In the genomic region with DNA sequence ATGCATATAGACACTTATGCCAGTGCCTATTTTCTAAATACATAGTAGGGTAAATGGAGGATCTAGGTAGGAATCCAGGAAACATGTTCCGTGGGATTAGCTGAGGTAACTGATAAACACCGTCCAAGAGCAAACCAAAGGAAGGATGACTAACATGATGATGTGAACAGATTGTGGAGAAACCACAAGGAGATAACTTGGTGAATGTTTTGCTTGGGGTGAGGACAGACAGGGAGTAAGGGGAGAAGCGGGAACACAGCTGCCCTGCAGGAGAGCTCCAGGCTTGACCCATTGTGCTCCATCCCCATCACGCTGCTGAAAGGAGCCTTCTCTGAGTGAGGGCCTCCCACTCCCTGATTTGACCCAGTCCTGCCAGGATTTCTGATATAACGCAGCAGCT, we compare ENCODE assay signal across 17 cellular contexts.
A peak's percentile ranks its signal among the peaks of the same experiment; 100 is the strongest.
DNase-seq lines count a peak whose midpoint lies in the region; ATAC-seq and TF ChIP-seq lines count a peak whose summit lies in the region.
"Had no signal": no experiment of that assay in that cellular context is flagged by ENCODE, and none has a peak within 500 bp of the region (broad histone marks: within the 10 kb centered on the region; RNA-seq: fewer than 3 reads in every experiment).

No MANE protein-coding gene starts in this region.

- ATAC-seq in GM19463 (IDR thresholded peaks at IDR 0.05; ENCODE audit: unreplicated experiment), result no peak
- ATAC-seq in GM18861 (IDR thresholded peaks at IDR 0.05; ENCODE audit: unreplicated experiment), result no peak
- no peak for ATAC-seq in sciatic nerve
- ATAC-seq: psoas muscle had no signal

- DNase-seq in ELR (ENCODE audit: low read depth) (peak; percentile 55), MG63 (peak; percentile 32), mammary epithelial cell (peak; percentile 40), mesenchymal stem cell (peak; percentile 66), NOMO-1 treated with dmso at 0.1 percent for 144 hours (lab: John Stamatoyannopoulos, UW; ENCODE audit: unreplicated experiment) (no peak), sciatic nerve (ENCODE audit: low spot score) (no peak)
- DNase-seq: activated CD4-positive, alpha-beta memory T cell treated with anti-CD3 and anti-CD28 coated beads, Interleukin-2, amount 10 ng/mL, durations not matched to agents 7 days and 5 days; dermis blood vessel endothelial cell; DMS153; hippocampal formation; NCI-H146; NCI-H446; psoas muscle had no signal

- no peaks in the 10 kb centered on the region for H3K79me1 ChIP-seq in mesenchymal stem cell (replicated peaks; ENCODE audit: low read length, poor library complexity, severe bottlenecking)

- CTCF ChIA-PET in mammary epithelial cell (lab: Charles Lee; ENCODE audit: low non-redundant PET), result no interaction called here

- H3K4me1 ChIP-seq in mammary epithelial cell (ENCODE audit: insufficient read depth, low read length) (no peaks in the 10 kb centered on the region), mesenchymal stem cell (ENCODE audit: control insufficient read depth, insufficient read depth, low read depth, low read length) (no peaks in the 10 kb centered on the region)
- H3K4me1 ChIP-seq: esophagus muscularis mucosa, psoas muscle had no signal

- H3K27ac ChIP-seq in mammary epithelial cell (ENCODE audit: insufficient read depth, low read depth, low read length), result no peak overlapping the region
- H3K27ac ChIP-seq in mesenchymal stem cell (ENCODE audit: low read length, poor library complexity, severe bottlenecking), result no peak overlapping the region
- H3K27ac ChIP-seq: esophagus muscularis mucosa, psoas muscle, VCaP had no signal

- no TSS peak for BruUV-seq in mammary epithelial cell (replicated peaks; lab: Mats Ljungman, UMichigan)

- in situ Hi-C loops in mammary epithelial cell (cut with MboI; ENCODE audit: low sequenced_read_pairs in 2 of 2), result no loop called here

- H3K14ac ChIP-seq in mesenchymal stem cell (ENCODE audit: low read length in 2 of 2), result no peak overlapping the region

- no peak overlapping the region for H2AK5ac ChIP-seq in mesenchymal stem cell (ENCODE audit: low read length, severe bottlenecking)

- H3K4ac ChIP-seq in mesenchymal stem cell (ENCODE audit: low read depth in 1 of 2, low read length in 2 of 2), result no peak overlapping the region

- no peaks in the 10 kb centered on the region for H3K36me3 ChIP-seq in MG63
- H3K36me3 ChIP-seq in mammary epithelial cell (ENCODE audit: insufficient read depth, low read length), result no peaks in the 10 kb centered on the region
- no peaks in the 10 kb centered on the region for H3K36me3 ChIP-seq in mesenchymal stem cell (ENCODE audit: control insufficient read depth in 1 of 2, insufficient read depth in 2 of 2, low read depth in 1 of 2, low read length in 2 of 2)
- H3K36me3 ChIP-seq: esophagus muscularis mucosa had no signal

- H2AFZ ChIP-seq in mammary epithelial cell (ENCODE audit: low read depth, low read length) (no peak overlapping the region), mesenchymal stem cell (ENCODE audit: low read depth, low read length) (no peak overlapping the region)

- no peak overlapping the region for H4K91ac ChIP-seq in mesenchymal stem cell (ENCODE audit: low read length)

- H3K9me3 ChIP-seq in MG63 (no peaks in the 10 kb centered on the region), mammary epithelial cell (replicated peaks; ENCODE audit: insufficient read depth, low read length) (no peaks in the 10 kb centered on the region), mesenchymal stem cell (ENCODE audit: control insufficient read depth, low read length) (no peaks in the 10 kb centered on the region)
- H3K9me3 ChIP-seq: esophagus muscularis mucosa, psoas muscle had no signal

- dilution Hi-C loops in mammary epithelial cell (cut with HindIII; ENCODE audit: low sequenced_read_pairs), result no loop called here

- no peaks in the 10 kb centered on the region for H3K79me2 ChIP-seq in mammary epithelial cell (ENCODE audit: insufficient read depth, low read length)

- H3K27me3 ChIP-seq in MG63 (no peaks in the 10 kb centered on the region), mammary epithelial cell (ENCODE audit: insufficient read depth, low read length) (peaks cover 6% of the 10 kb centered on the region), mesenchymal stem cell (ENCODE audit: control insufficient read depth in 1 of 2, insufficient read depth in 1 of 2, low read length in 2 of 2) (no peaks in the 10 kb centered on the region)
- H3K27me3 ChIP-seq: esophagus muscularis mucosa had no signal

- TF ChIP-seq CTCF in mammary epithelial cell (conservative IDR thresholded peaks at IDR 0.05 in 1 of 2, IDR thresholded peaks at IDR 0.05 in 1 of 2; ENCODE audit: extremely low read depth in 1 of 2, insufficient read depth in 1 of 2, low read depth in 1 of 2, low read length in 2 of 2), result no peak

- intact Hi-C loops in mammary epithelial cell (cut with micrococcal nuclease), result no loop called here
- intact Hi-C loops in sciatic nerve (cut with DNase I), result no loop called here

- no peak overlapping the region for H2BK120ac ChIP-seq in mesenchymal stem cell (ENCODE audit: low read depth, low read length)

- H2BK5ac ChIP-seq in mesenchymal stem cell (ENCODE audit: low read depth, low read length, poor library complexity, severe bottlenecking), result no peak overlapping the region

- H2BK12ac ChIP-seq in mesenchymal stem cell (ENCODE audit: low read length in 2 of 2), result no peak overlapping the region

- H3K18ac ChIP-seq in mesenchymal stem cell (ENCODE audit: low read depth in 1 of 2, low read length in 2 of 2), result no peak overlapping the region

- H4K8ac ChIP-seq in mesenchymal stem cell (ENCODE audit: low read length), result no peak overlapping the region

- H4K20me1 ChIP-seq in mammary epithelial cell (ENCODE audit: insufficient read depth, low read length), result no peaks in the 10 kb centered on the region

- H3K9ac ChIP-seq in mammary epithelial cell (ENCODE audit: insufficient read depth, low read length), result no peak overlapping the region
- H3K9ac ChIP-seq in mesenchymal stem cell (ENCODE audit: low read length), result no peak overlapping the region

- H3K4me3 ChIP-seq in MG63 (no peak overlapping the region), mammary epithelial cell (replicated peaks in 1 of 3; ENCODE audit: insufficient read depth in 1 of 3, low read depth in 2 of 3, low read length in 3 of 3) (no peak overlapping the region), mesenchymal stem cell (ENCODE audit: insufficient read depth in 1 of 2, low read depth in 1 of 2, low read length in 2 of 2) (no peak overlapping the region)
- H3K4me3 ChIP-seq: esophagus muscularis mucosa, psoas muscle had no signal

- WGBS in mammary epithelial cell (ENCODE audit: low coverage, missing lambda C conversion rate), result 74% methylated on average over 5 of the region's 5 CpGs
- WGBS in mesenchymal stem cell, result 40% methylated on average over 5 of the region's 5 CpGs

- H2BK15ac ChIP-seq in mesenchymal stem cell (ENCODE audit: low read depth, poor library complexity, severe bottlenecking), result no peak overlapping the region

- H3K23ac ChIP-seq in mesenchymal stem cell (ENCODE audit: low read length in 2 of 2), result peak overlapping the region in 1 of 2 experiments; percentile 23

- H3K4me2 ChIP-seq in mammary epithelial cell (ENCODE audit: insufficient read depth, low read depth, low read length) (no peak overlapping the region), mesenchymal stem cell (ENCODE audit: low read length, poor library complexity, severe bottlenecking) (no peak overlapping the region)

Comparison
In these comparisons a context has a peak if more than half of its experiments do, and no peak if none do; other contexts are left out.
1. DNase-seq: peak in ELR (single experiment), MG63 (single experiment), mammary epithelial cell (single experiment) and mesenchymal stem cell (single experiment); none in NOMO-1 treated with dmso at 0.1 percent for 144 hours (single experiment) and sciatic nerve (single experiment).